In the genomic region with DNA sequence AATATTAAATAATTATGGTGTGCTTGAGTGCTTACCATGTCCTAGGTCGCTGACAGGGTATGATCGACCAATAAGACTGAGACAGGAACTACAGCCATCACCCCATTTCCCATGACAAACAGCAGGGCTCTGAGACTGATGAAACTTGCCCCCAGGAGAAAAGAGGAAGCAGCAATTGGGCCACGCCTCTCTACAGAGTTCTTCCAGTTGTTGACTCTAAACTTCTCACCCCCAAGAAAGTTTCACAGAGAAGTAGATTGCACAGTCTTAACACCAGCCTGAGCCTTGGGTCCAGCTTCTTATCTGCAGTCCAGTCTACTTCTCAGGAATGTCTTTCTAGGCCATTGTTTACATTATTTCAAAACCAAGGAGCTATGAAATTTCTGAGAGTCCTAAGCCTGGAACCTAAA, we compare ENCODE assay signal across 8 cellular contexts.
DNase-seq lines count a peak whose midpoint lies in the region; ATAC-seq and TF ChIP-seq lines count a peak whose summit lies in the region.

No MANE protein-coding gene starts in this region.

- peak overlapping the region; percentile 47 to 56 for H3K27ac ChIP-seq in ascending aorta

- peaks cover 4 to 25% of the 10 kb centered on the region in 2 donors for H3K4me1 ChIP-seq in ascending aorta

- TF ChIP-seq CTCF in CD14-positive monocyte (IDR thresholded peaks at IDR 0.05) (no peak), ascending aorta (IDR thresholded peaks at IDR 0.05) (no peak), nephron progenitor cell (IDR thresholded peaks at IDR 0.05) (no peak)

- no peaks in the 10 kb centered on the region for H3K36me3 ChIP-seq in ascending aorta

- H3K27ac Mint-ChIP-seq in CD14-positive monocyte = peak overlapping the region; percentile 98 to 100 (median 99)
- H3K27ac Mint-ChIP-seq in memory B cell = peak overlapping the region; percentile 99
- H3K27ac Mint-ChIP-seq in nephron progenitor cell = no peak overlapping the region

- H3K4me1 Mint-ChIP-seq in CD14-positive monocyte (peaks cover 68% of the 10 kb centered on the region), memory B cell (peaks cover 40% of the 10 kb centered on the region), nephron progenitor cell (peaks cover 34% of the 10 kb centered on the region)

- DNase-seq in CD14-positive monocyte (ENCODE audit: low spot score) (peak; percentile 92), ascending aorta (ENCODE audit: low spot score in 2 of 2) (peak; percentile 31 to 79), memory B cell (ENCODE audit: low spot score in 2 of 2) (peak; percentile 54 to 80), NCI-H345 treated with DMSO at 0.1 percent for 48 hours (lab: John Stamatoyannopoulos, UW; ENCODE audit: unreplicated experiment) (no peak), nephron progenitor cell (no peak), NCI-H748 (lab: John Stamatoyannopoulos, UW; ENCODE audit: unreplicated experiment) (no peak)

- H3K27me3 Mint-ChIP-seq in CD14-positive monocyte (ENCODE audit: low read depth in 3 of 3) (peaks cover 0 to 1% (median 0%) of the 10 kb centered on the region in 3 donors), memory B cell (no peaks in the 10 kb centered on the region), nephron progenitor cell (ENCODE audit: low read depth, poor library complexity) (peaks cover 6% of the 10 kb centered on the region)

- no peak overlapping the region for H3K4me3 ChIP-seq in ascending aorta

- intact Hi-C loops in CD14-positive monocyte (cut with micrococcal nuclease) = loop anchor here (5.0 to 10.0 kb wide), 5 partner anchors 169 to 759 kb away; a partner anchor contains a TSS
- intact Hi-C loops in ascending aorta (cut with DNase I) = no loop called here

- no peaks in the 10 kb centered on the region for H3K27me3 ChIP-seq in ascending aorta

- peak overlapping the region in 1 of 2 donors; percentile 73 for H3K4me3 Mint-ChIP-seq in CD14-positive monocyte
- peak overlapping the region; percentile 80 for H3K4me3 Mint-ChIP-seq in memory B cell
- no peak overlapping the region for H3K4me3 Mint-ChIP-seq in nephron progenitor cell

- H3K9me3 Mint-ChIP-seq in CD14-positive monocyte (peaks cover 9 to 18% (median 12%) of the 10 kb centered on the region in 7 donors), memory B cell (peaks cover 6% of the 10 kb centered on the region), nephron progenitor cell (peaks cover 24% of the 10 kb centered on the region)

- H3K36me3 Mint-ChIP-seq in CD14-positive monocyte (peaks cover 4 to 12% of the 10 kb centered on the region in 2 donors), memory B cell (peaks cover 13% of the 10 kb centered on the region), nephron progenitor cell (ENCODE audit: low read depth) (peaks cover 7% of the 10 kb centered on the region)

- peaks cover 0 to 3% of the 10 kb centered on the region in 2 donors for H3K9me3 ChIP-seq in ascending aorta

- ATAC-seq in GM19455 (IDR thresholded peaks at IDR 0.05; ENCODE audit: unreplicated experiment) (peak; percentile 91), HG03460 (IDR thresholded peaks at IDR 0.05; ENCODE audit: unreplicated experiment) (peak; percentile 70), memory B cell (ENCODE audit: low read depth) (peak; percentile 78)

Comparison
In these comparisons a context has a peak if more than half of its experiments do, and no peak if none do; other contexts are left out.
1. DNase-seq: peak in CD14-positive monocyte (single experiment), ascending aorta (2 of 2) and memory B cell (2 of 2); none in NCI-H345 treated with DMSO at 0.1 percent for 48 hours (single experiment), nephron progenitor cell (single experiment) and NCI-H748 (single experiment).
2. Peak in every context shown above with its lines, with median percentiles within 50 percentile points of each other: ATAC-seq.